Comparison of ENCODE assay signal across 8 cellular contexts in the genomic region with DNA sequence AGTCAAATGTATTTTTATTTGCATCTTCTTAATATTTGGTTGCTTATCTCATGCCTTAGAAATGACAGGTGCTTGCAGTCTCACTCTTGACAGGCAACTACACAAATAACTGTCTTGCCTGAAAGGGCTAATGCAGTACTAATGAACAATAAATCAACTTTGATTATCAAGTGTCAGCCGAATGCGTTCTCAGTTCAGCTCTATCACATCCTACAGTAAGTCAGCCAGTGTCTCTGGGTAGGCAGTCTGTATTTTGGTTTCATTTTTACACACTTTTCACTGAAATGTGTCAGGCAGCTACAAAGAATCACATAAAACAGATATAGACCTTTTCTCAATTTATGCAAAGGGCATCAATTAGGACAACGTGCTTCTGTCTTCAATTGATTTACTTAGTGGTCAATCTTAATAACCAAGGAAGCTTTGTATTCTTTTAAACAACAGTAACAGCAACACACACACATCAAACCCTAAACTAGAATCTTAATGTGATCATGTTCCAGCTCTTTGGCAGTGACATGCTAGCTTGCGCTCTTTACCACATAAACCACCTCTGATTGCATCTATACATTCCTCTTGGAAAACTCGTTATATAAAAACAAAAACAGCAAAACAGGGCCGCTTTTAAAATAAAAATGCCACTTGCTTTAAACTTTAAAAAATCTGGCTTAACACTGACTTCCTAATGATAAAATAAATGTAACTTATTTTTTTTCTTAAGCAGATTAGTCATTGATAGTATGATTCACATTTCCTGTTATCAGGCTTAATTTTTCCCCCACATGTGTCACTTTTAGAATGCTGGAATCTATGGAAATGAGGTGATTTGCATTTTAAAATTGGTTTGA.
DNase-seq lines count a peak whose midpoint lies in the region; TF ChIP-seq lines count a peak whose summit lies in the region.

No MANE protein-coding gene starts in this region.

- H2AFZ ChIP-seq in neuronal stem cell (ENCODE audit: low read length): no peak overlapping the region

- no peaks in the 10 kb centered on the region for H3K36me3 ChIP-seq in prostate gland
- no peaks in the 10 kb centered on the region for H3K36me3 ChIP-seq in neuronal stem cell (replicated peaks in 1 of 2; ENCODE audit: control insufficient read depth in 2 of 2, insufficient read depth in 2 of 2, low read length in 2 of 2)

- DNase-seq in GM10266 (ENCODE audit: extremely low spot score) (peak; percentile 47), HEK293T (ENCODE audit: extremely low spot score) (no peak), OCI-M1 (lab: John Stamatoyannopoulos, UW) (peak; percentile 47), fibroblast of mammary gland (ENCODE audit: low read depth) (peak; percentile 67), prostate gland (ENCODE audit: low spot score) (no peak), neuronal stem cell (ENCODE audit: low spot score) (no peak), NCI-H1694 treated with DMSO at 0.1 percent for 48 hours (lab: John Stamatoyannopoulos, UW) (no peak), OCI-M2 (lab: John Stamatoyannopoulos, UW; ENCODE audit: unreplicated experiment) (no peak)

- CTCF ChIA-PET in HEK293T (lab: Yijun Ruan, JAX): no interaction called here

- H3K4me3 ChIP-seq in fibroblast of mammary gland (ENCODE audit: control insufficient read depth, low read depth, low read length) (peak overlapping the region; percentile 77), prostate gland (peak overlapping the region; percentile 58 to 67), neuronal stem cell (ENCODE audit: low read length in 2 of 2) (peak overlapping the region in 1 of 2 donors; percentile 60)

- no peak overlapping the region for H4K91ac ChIP-seq in neuronal stem cell (ENCODE audit: low read depth, low read length, poor library complexity)

- no peak overlapping the region for H2BK120ac ChIP-seq in neuronal stem cell (ENCODE audit: low read depth, low read length)

- H3K9me3 ChIP-seq in prostate gland: no peaks in the 10 kb centered on the region
- no peaks in the 10 kb centered on the region for H3K9me3 ChIP-seq in neuronal stem cell (replicated peaks in 1 of 2; ENCODE audit: control insufficient read depth in 2 of 2, insufficient read depth in 1 of 2, low read depth in 1 of 2, low read length in 2 of 2)

- H3K27me3 ChIP-seq in prostate gland (replicated peaks; ENCODE audit: insufficient read depth): no peaks in the 10 kb centered on the region
- no peaks in the 10 kb centered on the region for H3K27me3 ChIP-seq in neuronal stem cell (ENCODE audit: control insufficient read depth in 3 of 3, insufficient read depth in 3 of 3, low read depth in 1 of 3, low read length in 3 of 3)

- no peak overlapping the region for H3K4ac ChIP-seq in neuronal stem cell (ENCODE audit: low read length)

- H2BK12ac ChIP-seq in neuronal stem cell (ENCODE audit: low read length): no peak overlapping the region

- H3K9ac ChIP-seq in neuronal stem cell (ENCODE audit: low read depth, low read length, poor library complexity): no peak overlapping the region

- POLR2A ChIA-PET in HEK293T (lab: Yijun Ruan, JAX): interaction anchor here (0.9 to 1.9 kb wide), 5 partner anchors 8 to 520 kb away, joined by 3 to 4 read pairs (median 3); a partner anchor contains a TSS

- no peak for TF ChIP-seq POLR2A in prostate gland (IDR thresholded peaks at IDR 0.05)

- 6% methylated on average over 6 of the region's 6 CpGs for WGBS in prostate gland
- no CpG with 5 or more reads among the region's 6 CpGs for WGBS in neuronal stem cell (ENCODE audit: extremely low coverage in 2 of 2, insufficient read length in 2 of 2, insufficient replicate concordance in 1 of 2), 2 donors

- no peak overlapping the region for H3K14ac ChIP-seq in neuronal stem cell (ENCODE audit: low read length)

- no peak overlapping the region for H3K23ac ChIP-seq in neuronal stem cell (ENCODE audit: low read depth, low read length, poor library complexity)

- no peak overlapping the region for H3K4me2 ChIP-seq in neuronal stem cell (ENCODE audit: insufficient read depth, low read length, poor library complexity, severe bottlenecking)

- intact Hi-C loops in prostate gland (cut with DNase I): no loop called here

- H3K27ac ChIP-seq in prostate gland (peak overlapping the region; percentile 96 to 99), neuronal stem cell (replicated peaks; ENCODE audit: low read length) (no peak overlapping the region)

- H3K18ac ChIP-seq in neuronal stem cell (ENCODE audit: low read length): no peak overlapping the region

- H2BK5ac ChIP-seq in neuronal stem cell (ENCODE audit: low read length): no peak overlapping the region

- H2AK5ac ChIP-seq in neuronal stem cell (ENCODE audit: low read depth, low read length): no peak overlapping the region

- TF ChIP-seq CTCF in GM10266 (IDR thresholded peaks at IDR 0.05; ENCODE audit: control insufficient read depth, insufficient read depth, low read depth, missing control alignments): no peak
- no peak for TF ChIP-seq CTCF in fibroblast of mammary gland (conservative IDR thresholded peaks at IDR 0.05; ENCODE audit: control insufficient read depth, insufficient read depth, low read depth, low read length)
- no peak for TF ChIP-seq CTCF in prostate gland (IDR thresholded peaks at IDR 0.05)

- H4K8ac ChIP-seq in neuronal stem cell (ENCODE audit: low read depth, low read length): no peak overlapping the region

- no peak overlapping the region for H2BK15ac ChIP-seq in neuronal stem cell (ENCODE audit: low read length)

- H3K79me1 ChIP-seq in neuronal stem cell (ENCODE audit: low read depth, low read length): no peaks in the 10 kb centered on the region

- peaks cover 15% of the 10 kb centered on the region for H3K4me1 ChIP-seq in prostate gland (replicated peaks)
- peaks cover 13 to 14% of the 10 kb centered on the region in 2 donors for H3K4me1 ChIP-seq in neuronal stem cell (ENCODE audit: control insufficient read depth in 2 of 2, insufficient read depth in 1 of 2, low read depth in 1 of 2, low read length in 2 of 2)

TF ChIP-seq in HEK293T, 16 proteins besides CTCF, POLR2A, EP300 and RAD21:
- TF ChIP-seq SUZ12 (IDR thresholded peaks at IDR 0.05): no peak
- TF ChIP-seq, protein P1, sequence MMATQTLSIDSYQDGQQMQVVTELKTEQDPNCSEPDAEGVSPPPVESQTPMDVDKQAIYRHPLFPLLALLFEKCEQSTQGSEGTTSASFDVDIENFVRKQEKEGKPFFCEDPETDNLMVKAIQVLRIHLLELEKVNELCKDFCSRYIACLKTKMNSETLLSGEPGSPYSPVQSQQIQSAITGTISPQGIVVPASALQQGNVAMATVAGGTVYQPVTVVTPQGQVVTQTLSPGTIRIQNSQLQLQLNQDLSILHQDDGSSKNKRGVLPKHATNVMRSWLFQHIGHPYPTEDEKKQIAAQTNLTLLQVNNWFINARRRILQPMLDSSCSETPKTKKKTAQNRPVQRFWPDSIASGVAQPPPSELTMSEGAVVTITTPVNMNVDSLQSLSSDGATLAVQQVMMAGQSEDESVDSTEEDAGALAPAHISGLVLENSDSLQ (IDR thresholded peaks at IDR 0.05): peak; percentile 95

Comparison
In these comparisons a context has a peak if more than half of its experiments do, and no peak if none do; other contexts are left out.
1. DNase-seq: peak in GM10266 (single experiment), OCI-M1 (single experiment) and fibroblast of mammary gland (single experiment); none in HEK293T (single experiment), prostate gland (single experiment), neuronal stem cell (single experiment), NCI-H1694 treated with DMSO at 0.1 percent for 48 hours (single experiment) and OCI-M2 (single experiment).